ENCODE assay signal across 1 cellular context in the genomic region with DNA sequence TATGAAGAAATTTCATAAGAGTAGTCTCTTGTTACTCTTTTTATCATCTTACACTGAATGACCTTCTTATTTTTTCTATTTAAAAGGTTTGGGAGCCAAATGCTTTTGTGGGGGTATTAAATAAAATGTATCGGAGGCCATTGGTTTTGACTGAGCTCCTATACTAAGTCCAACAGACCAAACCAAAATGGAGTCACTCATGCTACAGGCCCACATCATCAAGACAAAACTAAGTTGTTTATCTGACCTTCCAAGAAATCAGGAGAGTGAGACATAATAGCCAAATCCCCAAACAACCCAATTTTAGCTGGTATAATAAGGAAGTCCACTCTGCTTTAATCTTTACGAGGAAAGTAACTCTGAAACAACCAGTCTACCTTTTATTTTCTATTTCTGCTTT.
TF ChIP-seq lines count a peak whose summit lies in the region.

No MANE protein-coding gene starts in this region.

TF ChIP-seq in K562, 482 proteins besides CTCF, POLR2A, EP300 and RAD21 (continued from another document and continues in another):
- TF ChIP-seq, protein P1, sequence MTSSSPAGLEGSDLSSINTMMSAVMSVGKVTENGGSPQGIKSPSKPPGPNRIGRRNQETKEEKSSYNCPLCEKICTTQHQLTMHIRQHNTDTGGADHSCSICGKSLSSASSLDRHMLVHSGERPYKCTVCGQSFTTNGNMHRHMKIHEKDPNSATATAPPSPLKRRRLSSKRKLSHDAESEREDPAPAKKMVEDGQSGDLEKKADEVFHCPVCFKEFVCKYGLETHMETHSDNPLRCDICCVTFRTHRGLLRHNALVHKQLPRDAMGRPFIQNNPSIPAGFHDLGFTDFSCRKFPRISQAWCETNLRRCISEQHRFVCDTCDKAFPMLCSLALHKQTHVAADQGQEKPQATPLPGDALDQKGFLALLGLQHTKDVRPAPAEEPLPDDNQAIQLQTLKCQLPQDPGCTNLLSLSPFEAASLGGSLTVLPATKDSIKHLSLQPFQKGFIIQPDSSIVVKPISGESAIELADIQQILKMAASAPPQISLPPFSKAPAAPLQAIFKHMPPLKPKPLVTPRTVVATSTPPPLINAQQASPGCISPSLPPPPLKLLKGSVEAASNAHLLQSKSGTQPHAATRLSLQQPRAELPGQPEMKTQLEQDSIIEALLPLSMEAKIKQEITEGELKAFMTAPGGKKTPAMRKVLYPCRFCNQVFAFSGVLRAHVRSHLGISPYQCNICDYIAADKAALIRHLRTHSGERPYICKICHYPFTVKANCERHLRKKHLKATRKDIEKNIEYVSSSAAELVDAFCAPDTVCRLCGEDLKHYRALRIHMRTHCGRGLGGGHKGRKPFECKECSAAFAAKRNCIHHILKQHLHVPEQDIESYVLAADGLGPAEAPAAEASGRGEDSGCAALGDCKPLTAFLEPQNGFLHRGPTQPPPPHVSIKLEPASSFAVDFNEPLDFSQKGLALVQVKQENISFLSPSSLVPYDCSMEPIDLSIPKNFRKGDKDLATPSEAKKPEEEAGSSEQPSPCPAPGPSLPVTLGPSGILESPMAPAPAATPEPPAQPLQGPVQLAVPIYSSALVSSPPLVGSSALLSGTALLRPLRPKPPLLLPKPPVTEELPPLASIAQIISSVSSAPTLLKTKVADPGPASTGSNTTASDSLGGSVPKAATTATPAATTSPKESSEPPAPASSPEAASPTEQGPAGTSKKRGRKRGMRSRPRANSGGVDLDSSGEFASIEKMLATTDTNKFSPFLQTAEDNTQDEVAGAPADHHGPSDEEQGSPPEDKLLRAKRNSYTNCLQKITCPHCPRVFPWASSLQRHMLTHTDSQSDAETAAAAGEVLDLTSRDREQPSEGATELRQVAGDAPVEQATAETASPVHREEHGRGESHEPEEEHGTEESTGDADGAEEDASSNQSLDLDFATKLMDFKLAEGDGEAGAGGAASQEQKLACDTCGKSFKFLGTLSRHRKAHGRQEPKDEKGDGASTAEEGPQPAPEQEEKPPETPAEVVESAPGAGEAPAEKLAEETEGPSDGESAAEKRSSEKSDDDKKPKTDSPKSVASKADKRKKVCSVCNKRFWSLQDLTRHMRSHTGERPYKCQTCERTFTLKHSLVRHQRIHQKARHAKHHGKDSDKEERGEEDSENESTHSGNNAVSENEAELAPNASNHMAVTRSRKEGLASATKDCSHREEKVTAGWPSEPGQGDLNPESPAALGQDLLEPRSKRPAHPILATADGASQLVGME (CRISPR knock-in tag; IDR thresholded peaks at IDR 0.05): peak; percentile 85
- TF ChIP-seq SETDB1 (IDR thresholded peaks at IDR 0.05; ENCODE audit: low read length): no peak
- peak; percentile 92 for TF ChIP-seq HIVEP1 (CRISPR knock-in tag; IDR thresholded peaks at IDR 0.05)
- TF ChIP-seq TEAD1 (CRISPR knock-in tag; IDR thresholded peaks at IDR 0.05): peak in 1 of 2 experiments; percentile 92; a peak in 2 of 4 replicates
- TF ChIP-seq CCNT2 (IDR thresholded peaks at IDR 0.05; ENCODE audit: borderline replicate concordance, extremely low read depth, insufficient read length, low read depth, low read length): no peak
- no peak for TF ChIP-seq NR2C2 (CRISPR knock-in tag; IDR thresholded peaks at IDR 0.05)
- no peak for TF ChIP-seq NR2C2 (tag; IDR thresholded peaks at IDR 0.05)
- TF ChIP-seq, protein P2, sequence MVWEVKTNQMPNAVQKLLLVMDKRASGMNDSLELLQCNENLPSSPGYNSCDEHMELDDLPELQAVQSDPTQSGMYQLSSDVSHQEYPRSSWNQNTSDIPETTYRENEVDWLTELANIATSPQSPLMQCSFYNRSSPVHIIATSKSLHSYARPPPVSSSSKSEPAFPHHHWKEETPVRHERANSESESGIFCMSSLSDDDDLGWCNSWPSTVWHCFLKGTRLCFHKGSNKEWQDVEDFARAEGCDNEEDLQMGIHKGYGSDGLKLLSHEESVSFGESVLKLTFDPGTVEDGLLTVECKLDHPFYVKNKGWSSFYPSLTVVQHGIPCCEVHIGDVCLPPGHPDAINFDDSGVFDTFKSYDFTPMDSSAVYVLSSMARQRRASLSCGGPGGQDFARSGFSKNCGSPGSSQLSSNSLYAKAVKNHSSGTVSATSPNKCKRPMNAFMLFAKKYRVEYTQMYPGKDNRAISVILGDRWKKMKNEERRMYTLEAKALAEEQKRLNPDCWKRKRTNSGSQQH (CRISPR knock-in tag; IDR thresholded peaks at IDR 0.05): no peak
- no peak for TF ChIP-seq JUNB (CRISPR knock-in tag; conservative IDR thresholded peaks at IDR 0.05)
- peak; percentile 99 for TF ChIP-seq DMBX1 (CRISPR knock-in tag; IDR thresholded peaks at IDR 0.05; ENCODE audit: borderline replicate concordance)
- no peak for TF ChIP-seq RBBP5 (IDR thresholded peaks at IDR 0.05; ENCODE audit: borderline replicate concordance, insufficient read depth, low read length, poor library complexity, severe bottlenecking)
- TF ChIP-seq, protein P3, sequence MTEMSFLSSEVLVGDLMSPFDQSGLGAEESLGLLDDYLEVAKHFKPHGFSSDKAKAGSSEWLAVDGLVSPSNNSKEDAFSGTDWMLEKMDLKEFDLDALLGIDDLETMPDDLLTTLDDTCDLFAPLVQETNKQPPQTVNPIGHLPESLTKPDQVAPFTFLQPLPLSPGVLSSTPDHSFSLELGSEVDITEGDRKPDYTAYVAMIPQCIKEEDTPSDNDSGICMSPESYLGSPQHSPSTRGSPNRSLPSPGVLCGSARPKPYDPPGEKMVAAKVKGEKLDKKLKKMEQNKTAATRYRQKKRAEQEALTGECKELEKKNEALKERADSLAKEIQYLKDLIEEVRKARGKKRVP (CRISPR knock-in tag; IDR thresholded peaks at IDR 0.05): peak; percentile 89
- TF ChIP-seq MAFG (tag; conservative IDR thresholded peaks at IDR 0.05): no peak
- TF ChIP-seq FUS (optimal IDR thresholded peaks at IDR 0.05; ENCODE audit: low read depth, low read length): no peak
- no peak for TF ChIP-seq RERE (CRISPR knock-in tag; IDR thresholded peaks at IDR 0.05; ENCODE audit: borderline replicate concordance)
- TF ChIP-seq, protein P4, sequence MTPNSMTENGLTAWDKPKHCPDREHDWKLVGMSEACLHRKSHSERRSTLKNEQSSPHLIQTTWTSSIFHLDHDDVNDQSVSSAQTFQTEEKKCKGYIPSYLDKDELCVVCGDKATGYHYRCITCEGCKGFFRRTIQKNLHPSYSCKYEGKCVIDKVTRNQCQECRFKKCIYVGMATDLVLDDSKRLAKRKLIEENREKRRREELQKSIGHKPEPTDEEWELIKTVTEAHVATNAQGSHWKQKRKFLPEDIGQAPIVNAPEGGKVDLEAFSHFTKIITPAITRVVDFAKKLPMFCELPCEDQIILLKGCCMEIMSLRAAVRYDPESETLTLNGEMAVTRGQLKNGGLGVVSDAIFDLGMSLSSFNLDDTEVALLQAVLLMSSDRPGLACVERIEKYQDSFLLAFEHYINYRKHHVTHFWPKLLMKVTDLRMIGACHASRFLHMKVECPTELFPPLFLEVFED (CRISPR knock-in tag; conservative IDR thresholded peaks at IDR 0.05): peak; percentile 43; the same call in 1 of the 2 replicates
- no peak for TF ChIP-seq ZNF436 (CRISPR knock-in tag; IDR thresholded peaks at IDR 0.05)
- no peak for TF ChIP-seq HMG20B (CRISPR knock-in tag; IDR thresholded peaks at IDR 0.05)
- no peak for TF ChIP-seq ZNF408 (CRISPR knock-in tag; IDR thresholded peaks at IDR 0.05; ENCODE audit: low read depth)
- TF ChIP-seq MCM5 (IDR thresholded peaks at IDR 0.05; ENCODE audit: low read depth): no peak
- TF ChIP-seq EWSR1 (IDR thresholded peaks at IDR 0.05; ENCODE audit: borderline replicate concordance, low read depth, partially characterized antibody): no peak
- no peak for TF ChIP-seq EP400 (IDR thresholded peaks at IDR 0.05)
- TF ChIP-seq, protein P5, sequence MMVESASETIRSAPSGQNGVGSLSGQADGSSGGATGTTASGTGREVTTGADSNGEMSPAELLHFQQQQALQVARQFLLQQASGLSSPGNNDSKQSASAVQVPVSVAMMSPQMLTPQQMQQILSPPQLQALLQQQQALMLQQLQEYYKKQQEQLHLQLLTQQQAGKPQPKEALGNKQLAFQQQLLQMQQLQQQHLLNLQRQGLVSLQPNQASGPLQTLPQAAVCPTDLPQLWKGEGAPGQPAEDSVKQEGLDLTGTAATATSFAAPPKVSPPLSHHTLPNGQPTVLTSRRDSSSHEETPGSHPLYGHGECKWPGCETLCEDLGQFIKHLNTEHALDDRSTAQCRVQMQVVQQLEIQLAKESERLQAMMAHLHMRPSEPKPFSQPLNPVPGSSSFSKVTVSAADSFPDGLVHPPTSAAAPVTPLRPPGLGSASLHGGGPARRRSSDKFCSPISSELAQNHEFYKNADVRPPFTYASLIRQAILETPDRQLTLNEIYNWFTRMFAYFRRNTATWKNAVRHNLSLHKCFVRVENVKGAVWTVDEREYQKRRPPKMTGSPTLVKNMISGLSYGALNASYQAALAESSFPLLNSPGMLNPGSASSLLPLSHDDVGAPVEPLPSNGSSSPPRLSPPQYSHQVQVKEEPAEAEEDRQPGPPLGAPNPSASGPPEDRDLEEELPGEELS (CRISPR knock-in tag; IDR thresholded peaks at IDR 0.05; ENCODE audit: borderline replicate concordance): no peak
- TF ChIP-seq, protein P6, sequence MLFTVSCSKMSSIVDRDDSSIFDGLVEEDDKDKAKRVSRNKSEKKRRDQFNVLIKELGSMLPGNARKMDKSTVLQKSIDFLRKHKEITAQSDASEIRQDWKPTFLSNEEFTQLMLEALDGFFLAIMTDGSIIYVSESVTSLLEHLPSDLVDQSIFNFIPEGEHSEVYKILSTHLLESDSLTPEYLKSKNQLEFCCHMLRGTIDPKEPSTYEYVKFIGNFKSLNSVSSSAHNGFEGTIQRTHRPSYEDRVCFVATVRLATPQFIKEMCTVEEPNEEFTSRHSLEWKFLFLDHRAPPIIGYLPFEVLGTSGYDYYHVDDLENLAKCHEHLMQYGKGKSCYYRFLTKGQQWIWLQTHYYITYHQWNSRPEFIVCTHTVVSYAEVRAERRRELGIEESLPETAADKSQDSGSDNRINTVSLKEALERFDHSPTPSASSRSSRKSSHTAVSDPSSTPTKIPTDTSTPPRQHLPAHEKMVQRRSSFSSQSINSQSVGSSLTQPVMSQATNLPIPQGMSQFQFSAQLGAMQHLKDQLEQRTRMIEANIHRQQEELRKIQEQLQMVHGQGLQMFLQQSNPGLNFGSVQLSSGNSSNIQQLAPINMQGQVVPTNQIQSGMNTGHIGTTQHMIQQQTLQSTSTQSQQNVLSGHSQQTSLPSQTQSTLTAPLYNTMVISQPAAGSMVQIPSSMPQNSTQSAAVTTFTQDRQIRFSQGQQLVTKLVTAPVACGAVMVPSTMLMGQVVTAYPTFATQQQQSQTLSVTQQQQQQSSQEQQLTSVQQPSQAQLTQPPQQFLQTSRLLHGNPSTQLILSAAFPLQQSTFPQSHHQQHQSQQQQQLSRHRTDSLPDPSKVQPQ (CRISPR knock-in tag; IDR thresholded peaks at IDR 0.05; ENCODE audit: borderline replicate concordance): no peak
- no peak for TF ChIP-seq ARHGAP35 (IDR thresholded peaks at IDR 0.05; ENCODE audit: partially characterized antibody)
- TF ChIP-seq RCOR1 (IDR thresholded peaks at IDR 0.05; ENCODE audit: borderline replicate concordance in 1 of 2, low read depth in 2 of 2, low read length in 2 of 2): no peak
- no peak for TF ChIP-seq KAT7 (CRISPR knock-in tag; IDR thresholded peaks at IDR 0.05; ENCODE audit: borderline replicate concordance)
- TF ChIP-seq ZKSCAN8 (CRISPR knock-in tag; IDR thresholded peaks at IDR 0.05): peak; percentile 80
- TF ChIP-seq JUND (IDR thresholded peaks at IDR 0.05; ENCODE audit: borderline replicate concordance, low read depth, low read length): no peak
- peak; percentile 35; the same call in 1 of the 3 replicates for TF ChIP-seq JUND (tag; IDR thresholded peaks at IDR 0.05; ENCODE audit: borderline replicate concordance, low read depth, low read length)
- TF ChIP-seq TSC22D4 (tag; IDR thresholded peaks at IDR 0.05): no peak
